In genomic region chr17:4897198-4897657, GRCh38 we compare ENCODE assay signal across 20 cellular contexts. TPM values are rescaled to one million over a fixed set of nuclear protein-coding genes. Genes with fewer than 3 reads are reported as not detected.
A peak's percentile ranks its signal among the peaks of the same experiment; 100 is the strongest.
DNase-seq lines count a peak whose midpoint lies in the region; ATAC-seq and TF ChIP-seq lines count a peak whose summit lies in the region.
"Had no signal": no experiment of that assay in that cellular context is flagged by ENCODE, and none has a peak within 500 bp of the region (broad histone marks: within the 10 kb centered on the region; RNA-seq: fewer than 3 reads in every experiment).

No MANE protein-coding gene starts in this region.

- TSS peak; percentile 16 for BruUV-seq in PC-9 (replicated peaks; lab: Mats Ljungman, UMichigan)

- H3K79me2 ChIP-seq in PC-9 (ENCODE audit: low read depth) (no peaks in the 10 kb centered on the region), neural progenitor cell (ENCODE audit: low read depth) (no peaks in the 10 kb centered on the region)

- intact Hi-C loops in PC-9 (cut with micrococcal nuclease; ENCODE audit: unreplicated experiment), result no loop called here

- no peak overlapping the region for H3K4me2 ChIP-seq in PC-9
- H3K4me2 ChIP-seq in neural progenitor cell, result no peak overlapping the region

- H3K4me1 ChIP-seq in PC-9 (replicated peaks; ENCODE audit: insufficient read depth) (no peaks in the 10 kb centered on the region), neural progenitor cell (no peaks in the 10 kb centered on the region)

- peaks cover 21 to 22% of the 10 kb centered on the region in 2 donors for H3K4me1 Mint-ChIP-seq in effector memory CD8-positive, alpha-beta T cell (ENCODE audit: low read depth in 2 of 2)
- peaks cover 2% of the 10 kb centered on the region for H3K4me1 Mint-ChIP-seq in neural progenitor cell
- peaks cover 22% of the 10 kb centered on the region for H3K4me1 Mint-ChIP-seq in activated CD8-positive, alpha-beta T cell treated with anti-CD3 and anti-CD28 coated beads, Interleukin-2, amount 10 ng/mL, durations not matched to agents 7 days and 5 days (ENCODE audit: low read depth)

- H2AFZ ChIP-seq in PC-9 (no peak overlapping the region), neural progenitor cell (replicated peaks) (no peak overlapping the region)

- H3K9me3 ChIP-seq in PC-9 (ENCODE audit: insufficient read depth, low read depth), result no peaks in the 10 kb centered on the region
- H3K9me3 ChIP-seq in neural progenitor cell (ENCODE audit: low read depth), result no peaks in the 10 kb centered on the region

- peak; percentile 35 for DNase-seq in H7
- DNase-seq in PC-9, result no peak
- DNase-seq in effector memory CD8-positive, alpha-beta T cell, result no peak
- no peak for DNase-seq in neural progenitor cell (ENCODE audit: low spot score)
- DNase-seq in HT-29 (ENCODE audit: low spot score), result no peak
- no peak for DNase-seq in activated CD8-positive, alpha-beta T cell treated with anti-CD3 and anti-CD28 coated beads, Interleukin-2, amount 10 ng/mL, durations not matched to agents 7 days and 5 days
- DNase-seq in EL, result no peak
- DNase-seq: DND-41, GOT3, NCI-H1105, NCI-H1694 treated with DMSO at 0.1 percent for 48 hours, NCI-H510A, NCI-H774, OCI-M1, RPMI8226, SIG-M5, T-cell had no signal

- POLR2A ChIA-PET in PC-9 (lab: Charles Lee; ENCODE audit: unreplicated experiment), result interaction anchor here (1.2 kb wide), 1 partner anchor 159 kb away, joined by 4 read pairs; no protein-coding TSS in a partner anchor
- POLR2A ChIA-PET in activated CD8-positive, alpha-beta T cell treated with anti-CD3 and anti-CD28 coated beads, Interleukin-2, amount 10 ng/mL, durations not matched to agents 7 days and 5 days (lab: Charles Lee), result no interaction called here

- no peak overlapping the region for H3K4me3 Mint-ChIP-seq in effector memory CD8-positive, alpha-beta T cell
- H3K4me3 Mint-ChIP-seq in neural progenitor cell, result peak overlapping the region; percentile 33
- H3K4me3 Mint-ChIP-seq in activated CD8-positive, alpha-beta T cell treated with anti-CD3 and anti-CD28 coated beads, Interleukin-2, amount 10 ng/mL, durations not matched to agents 7 days and 5 days, result no peak overlapping the region
- H3K4me3 Mint-ChIP-seq: CD14-positive monocyte had no signal

- no peaks in the 10 kb centered on the region for H3K27me3 Mint-ChIP-seq in effector memory CD8-positive, alpha-beta T cell
- peaks cover 11% of the 10 kb centered on the region for H3K27me3 Mint-ChIP-seq in neural progenitor cell (ENCODE audit: insufficient read depth, low read depth)
- peaks cover 7% of the 10 kb centered on the region for H3K27me3 Mint-ChIP-seq in activated CD8-positive, alpha-beta T cell treated with anti-CD3 and anti-CD28 coated beads, Interleukin-2, amount 10 ng/mL, durations not matched to agents 7 days and 5 days (ENCODE audit: low read depth)
- H3K27me3 Mint-ChIP-seq: T-cell had no signal

- H3K36me3 Mint-ChIP-seq in effector memory CD8-positive, alpha-beta T cell (ENCODE audit: insufficient read depth), result peaks cover 61% of the 10 kb centered on the region
- H3K36me3 Mint-ChIP-seq in neural progenitor cell, result peaks cover 11% of the 10 kb centered on the region
- H3K36me3 Mint-ChIP-seq in activated CD8-positive, alpha-beta T cell treated with anti-CD3 and anti-CD28 coated beads, Interleukin-2, amount 10 ng/mL, durations not matched to agents 7 days and 5 days (ENCODE audit: low read depth), result peaks cover 17% of the 10 kb centered on the region

- CTCF ChIA-PET in PC-9 (lab: Charles Lee), result no interaction called here
- CTCF ChIA-PET in activated CD8-positive, alpha-beta T cell treated with anti-CD3 and anti-CD28 coated beads, Interleukin-2, amount 10 ng/mL, durations not matched to agents 7 days and 5 days (lab: Charles Lee), result no interaction called here

- H3K27me3 ChIP-seq in H7 (ENCODE audit: control insufficient read depth, insufficient read depth, low read length) (peaks cover 22% of the 10 kb centered on the region; the same call in 1 of the 2 replicates), PC-9 (ENCODE audit: insufficient read depth, low read depth) (no peaks in the 10 kb centered on the region), neural progenitor cell (peaks cover 21% of the 10 kb centered on the region)

- H3K27ac Mint-ChIP-seq in effector memory CD8-positive, alpha-beta T cell, result peak overlapping the region; percentile 44 to 57
- no peak overlapping the region for H3K27ac Mint-ChIP-seq in neural progenitor cell
- H3K27ac Mint-ChIP-seq in activated CD8-positive, alpha-beta T cell treated with anti-CD3 and anti-CD28 coated beads, Interleukin-2, amount 10 ng/mL, durations not matched to agents 7 days and 5 days, result no peak overlapping the region
- H3K27ac Mint-ChIP-seq: T-cell had no signal

- H3K9me3 Mint-ChIP-seq in effector memory CD8-positive, alpha-beta T cell, result no peaks in the 10 kb centered on the region
- H3K9me3 Mint-ChIP-seq in neural progenitor cell, result no peaks in the 10 kb centered on the region
- no peaks in the 10 kb centered on the region for H3K9me3 Mint-ChIP-seq in activated CD8-positive, alpha-beta T cell treated with anti-CD3 and anti-CD28 coated beads, Interleukin-2, amount 10 ng/mL, durations not matched to agents 7 days and 5 days (ENCODE audit: insufficient read depth)
- H3K9me3 Mint-ChIP-seq: T-cell had no signal

- H4K20me1 ChIP-seq in PC-9 (ENCODE audit: insufficient read depth), result no peaks in the 10 kb centered on the region
- H4K20me1 ChIP-seq in neural progenitor cell (ENCODE audit: low read depth), result no peaks in the 10 kb centered on the region

- TF ChIP-seq CTCF in PC-9 (conservative IDR thresholded peaks at IDR 0.05), result no peak
- TF ChIP-seq CTCF in neural progenitor cell (IDR thresholded peaks at IDR 0.05), result no peak

- H3K9me2 ChIP-seq in PC-9 (ENCODE audit: insufficient read depth), result no peaks in the 10 kb centered on the region

- no peak overlapping the region for H3K4me3 ChIP-seq in H7 (ENCODE audit: insufficient read depth, low read depth, low read length)
- H3K4me3 ChIP-seq in PC-9, result no peak overlapping the region
- no peak overlapping the region for H3K4me3 ChIP-seq in neural progenitor cell

- no peak overlapping the region for H3K9ac ChIP-seq in neural progenitor cell

- no peak overlapping the region for H3K27ac ChIP-seq in PC-9
- no peak overlapping the region for H3K27ac ChIP-seq in neural progenitor cell

- H3F3A ChIP-seq in PC-9 (ENCODE audit: insufficient read depth, low read depth) (peaks cover 18% of the 10 kb centered on the region; the same call in 1 of the 2 replicates), neural progenitor cell (ENCODE audit: low read depth) (peaks cover 10% of the 10 kb centered on the region)

- H3K36me3 ChIP-seq in H7 (replicated peaks; ENCODE audit: control insufficient read depth, insufficient read depth, low read length) (peaks cover 16% of the 10 kb centered on the region), PC-9 (ENCODE audit: low read depth) (no peaks in the 10 kb centered on the region), neural progenitor cell (no peaks in the 10 kb centered on the region)

- ATAC-seq in effector memory CD8-positive, alpha-beta T cell (replicated peaks), result no peak
- ATAC-seq in HG03135 (IDR thresholded peaks at IDR 0.05; ENCODE audit: unreplicated experiment), result no peak
- ATAC-seq in activated CD8-positive, alpha-beta T cell treated with anti-CD3 and anti-CD28 coated beads, Interleukin-2, amount 10 ng/mL, durations not matched to agents 7 days and 5 days, result no peak
- ATAC-seq: SK-N-SH treated with all-trans-retinoic acid at 6 μM for 48 hours, T-cell had no signal

RNA-seq across cellular contexts. Expression of gene C17orf107, which starts 2.1 kb away (rescaled TPM):
- 7.6 and 7.8 TPM in 2 replicates for total RNA-seq in H7 (2014; rRNA removed; shearing (Covaris generic))
- total RNA-seq in PC-9 (2021), result 2.6 and 3.1 TPM in 2 replicates
- 1.1 and 2.3 TPM in 2 replicates for total RNA-seq in neural progenitor cell (ENCODE audit: low replicate concordance)
- 0.97 and 1.4 TPM in 2 replicates for total RNA-seq in HT-29 (2014; rRNA removed; shearing (Covaris generic))
- 1 to 10 TPM in 1 of 2 experiments, under 1 TPM in 1; 0.97 to 1.1 TPM for total RNA-seq in activated CD8-positive, alpha-beta T cell treated with anti-CD3 and anti-CD28 coated beads, Interleukin-2, amount 10 ng/mL, durations not matched to agents 7 days and 5 days

RNA-seq across cellular contexts. Expression of gene CHRNE, which starts 5.7 kb away (rescaled TPM):
- 0.67 and 0.69 TPM in 2 replicates for total RNA-seq in H7 (2014; rRNA removed; shearing (Covaris generic))
- total RNA-seq in PC-9 (2021) (0.23 and 0.24 TPM in 2 replicates), neural progenitor cell (ENCODE audit: low replicate concordance) (0.19 TPM in 1 of 2 replicates, not detected in the other)
- not detected in 2 replicates for total RNA-seq in HT-29 (2014; rRNA removed; shearing (Covaris generic))
- total RNA-seq in activated CD8-positive, alpha-beta T cell treated with anti-CD3 and anti-CD28 coated beads, Interleukin-2, amount 10 ng/mL, durations not matched to agents 7 days and 5 days, result under 1 TPM; 0.26 to 0.45 TPM

RNA-seq across cellular contexts. Expression of gene GP1BA, which starts 34.8 kb away (rescaled TPM):
- total RNA-seq in H7 (2014; rRNA removed; shearing (Covaris generic)), result not detected in 2 replicates
- not detected in 2 replicates for total RNA-seq in PC-9 (2021)
- total RNA-seq in neural progenitor cell (ENCODE audit: low replicate concordance), result not detected in 2 replicates
- not detected in 2 replicates for total RNA-seq in HT-29 (2014; rRNA removed; shearing (Covaris generic))
- not detected for total RNA-seq in activated CD8-positive, alpha-beta T cell treated with anti-CD3 and anti-CD28 coated beads, Interleukin-2, amount 10 ng/mL, durations not matched to agents 7 days and 5 days

RNA-seq across cellular contexts. Expression of gene SLC25A11, which starts 42.6 kb away (rescaled TPM):
- 143 and 169 TPM in 2 replicates for total RNA-seq in H7 (2014; rRNA removed; shearing (Covaris generic))
- 50.7 and 56.2 TPM in 2 replicates for total RNA-seq in PC-9 (2021)
- total RNA-seq in neural progenitor cell (ENCODE audit: low replicate concordance), result 35.3 and 61.6 TPM in 2 replicates
- total RNA-seq in HT-29 (2014; rRNA removed; shearing (Covaris generic)), result 58.8 and 83.6 TPM in 2 replicates
- 10 to 100 TPM; 78.5 to 86.4 TPM for total RNA-seq in activated CD8-positive, alpha-beta T cell treated with anti-CD3 and anti-CD28 coated beads, Interleukin-2, amount 10 ng/mL, durations not matched to agents 7 days and 5 days

RNA-seq across cellular contexts. Expression of gene RNF167, which starts 42.8 kb away (rescaled TPM):
- 67.0 and 87.6 TPM in 2 replicates for total RNA-seq in H7 (2014; rRNA removed; shearing (Covaris generic))
- total RNA-seq in PC-9 (2021) (122 and 135 TPM in 2 replicates), neural progenitor cell (ENCODE audit: low replicate concordance) (43.9 and 82.1 TPM in 2 replicates)
- total RNA-seq in HT-29 (2014; rRNA removed; shearing (Covaris generic)), result 51.1 and 62.9 TPM in 2 replicates
- 100 to 1,000 TPM; 239 to 245 TPM for total RNA-seq in activated CD8-positive, alpha-beta T cell treated with anti-CD3 and anti-CD28 coated beads, Interleukin-2, amount 10 ng/mL, durations not matched to agents 7 days and 5 days

Comparison
In these comparisons a context has a peak if more than half of its experiments do, and no peak if none do; other contexts are left out.
1. H3K27ac Mint-ChIP-seq: peak in effector memory CD8-positive, alpha-beta T cell (2 of 2); none in neural progenitor cell (single experiment) and activated CD8-positive, alpha-beta T cell treated with anti-CD3 and anti-CD28 coated beads, Interleukin-2, amount 10 ng/mL, durations not matched to agents 7 days and 5 days (single experiment).